ENCODE assay signal across 8 cellular contexts in the genomic region with DNA sequence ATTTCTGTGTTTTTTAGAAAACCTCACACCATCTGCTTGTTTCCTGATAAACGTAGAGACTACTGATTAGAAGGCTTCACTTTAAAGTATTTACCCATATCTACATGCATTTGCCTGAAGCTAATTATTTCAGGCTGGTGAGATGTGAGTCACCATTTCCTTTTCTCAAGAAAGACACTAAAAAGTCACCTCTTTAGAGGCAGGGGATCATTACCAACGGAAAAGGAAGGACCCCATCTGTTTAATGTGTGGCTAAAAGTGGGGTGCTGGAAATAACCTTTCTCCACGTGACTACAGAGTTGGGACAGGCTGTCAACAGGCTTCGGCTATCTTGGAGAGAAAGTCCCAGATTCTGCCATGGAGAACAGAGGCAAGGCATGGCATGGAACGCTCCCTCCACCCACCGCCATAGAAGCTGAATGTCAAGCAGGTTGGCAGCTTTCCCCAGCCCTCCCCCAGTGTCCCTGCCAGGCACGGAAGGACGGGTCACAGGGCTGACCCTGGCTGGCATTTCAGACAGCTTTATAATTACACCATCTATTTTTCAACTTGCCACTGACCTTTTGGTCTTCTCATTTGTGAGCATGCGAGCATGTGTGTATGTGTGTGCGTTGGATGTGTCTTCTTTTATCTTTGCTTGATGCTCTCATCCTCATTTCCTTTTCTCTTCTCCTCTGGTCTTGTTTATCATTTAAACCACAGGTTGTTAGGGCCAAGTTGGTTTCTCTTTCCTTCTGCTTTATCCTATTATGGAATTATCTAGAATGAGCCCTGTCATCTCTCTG.
A peak's percentile ranks its signal among the peaks of the same experiment; 100 is the strongest.
DNase-seq lines count a peak whose midpoint lies in the region; ATAC-seq, FAIRE-seq and TF ChIP-seq lines count a peak whose summit lies in the region.

No MANE protein-coding gene starts in this region.

- TF ChIP-seq EP300 in SK-N-SH (IDR thresholded peaks at IDR 0.05; ENCODE audit: borderline replicate concordance in 1 of 2, low read depth in 1 of 2, low read length in 1 of 2) = no peak

- no peaks in the 10 kb centered on the region for H3K9me3 ChIP-seq in SK-N-SH

- FAIRE-seq in GM12892 (lab: Jason Lieb, UNC) = no peak

- peak overlapping the region; percentile 31; the same call in 1 of the 2 replicates for H3K4me2 ChIP-seq in SK-N-SH

- POLR2A ChIA-PET in SK-N-SH (lab: Yijun Ruan, JAX) = no interaction called here

- H3K79me2 ChIP-seq in SK-N-SH (ENCODE audit: insufficient read depth) = no peaks in the 10 kb centered on the region

- TF ChIP-seq CTCF in SK-N-SH (IDR thresholded peaks at IDR 0.05) = no peak

- CTCF ChIA-PET in SK-N-SH (lab: Yijun Ruan, JAX) = interaction anchor here (1.0 kb wide), 1 partner anchor 108 kb away, joined by 3 read pairs; no protein-coding TSS in a partner anchor

- TF ChIP-seq POLR2A in GM12892 (IDR thresholded peaks at IDR 0.05; ENCODE audit: low read depth, low read length) = no peak; the same call in 1 of the 2 replicates

- ATAC-seq in GM18511 (IDR thresholded peaks at IDR 0.05; ENCODE audit: unreplicated experiment) (peak; percentile 74), HG03565 (IDR thresholded peaks at IDR 0.05; ENCODE audit: unreplicated experiment) (no peak), HG02763 (IDR thresholded peaks at IDR 0.05; ENCODE audit: unreplicated experiment) (no peak)

- no peak overlapping the region for H2AFZ ChIP-seq in SK-N-SH (ENCODE audit: low read depth)

- H3F3A ChIP-seq in SK-N-SH (replicated peaks; ENCODE audit: insufficient read depth) = no peaks in the 10 kb centered on the region

- no peak overlapping the region for H3K9ac ChIP-seq in SK-N-SH

- H3K27ac ChIP-seq in SK-N-SH (ENCODE audit: low read depth in 2 of 2, low read length in 1 of 2) = peak overlapping the region; percentile 23 to 60; a peak in 3 of 4 replicates
- peak overlapping the region; percentile 62 for H3K27ac ChIP-seq in cingulate gyrus (ENCODE audit: low read depth, low read length)

- no peak overlapping the region for H3K4me3 ChIP-seq in SK-N-SH (ENCODE audit: low read depth in 2 of 2, low read length in 1 of 2)

- H3K9me2 ChIP-seq in SK-N-SH = no peaks in the 10 kb centered on the region

- H3K4me1 ChIP-seq in SK-N-SH (ENCODE audit: control insufficient read depth in 1 of 2, insufficient read depth in 2 of 2, low read depth in 1 of 2, low read length in 1 of 2) = peaks cover 4 to 7% of the 10 kb centered on the region in 2 experiments; a peak in 1 of 4 replicates

- H3K27me3 ChIP-seq in SK-N-SH (ENCODE audit: insufficient read depth) = no peaks in the 10 kb centered on the region

- peak; percentile 25 for DNase-seq in SK-N-SH
- DNase-seq in stimulated activated CD4-positive, alpha-beta T cell treated with anti-CD3 and anti-CD28 coated beads, Interleukin-12 subunit alpha, Interleukin-12 subunit beta, amount 100 ng/mL, for 4 hours = peak; percentile 21
- no peak for DNase-seq in NCI-H1930 (lab: John Stamatoyannopoulos, UW)
- DNase-seq in GM12892 (ENCODE audit: insufficient read length) = no peak

- TF ChIP-seq RAD21 in SK-N-SH (IDR thresholded peaks at IDR 0.05; ENCODE audit: low read length) = no peak

- H3K36me3 ChIP-seq in SK-N-SH (replicated peaks in 1 of 2; ENCODE audit: control insufficient read depth in 1 of 2, insufficient read depth in 2 of 2, low read length in 1 of 2) = no peaks in the 10 kb centered on the region

- H4K20me1 ChIP-seq in SK-N-SH (ENCODE audit: insufficient read depth) = no peaks in the 10 kb centered on the region

- WGBS in SK-N-SH (ENCODE audit: low lambda C conversion rate) = 33% methylated on average over 10 of the region's 10 CpGs

TF ChIP-seq in SK-N-SH, 30 proteins besides CTCF, POLR2A, EP300 and RAD21 (continues in another document):
- TF ChIP-seq PBX3 (IDR thresholded peaks at IDR 0.05) = no peak
- TF ChIP-seq ELF1 (IDR thresholded peaks at IDR 0.05) = no peak
- TF ChIP-seq NFIC (IDR thresholded peaks at IDR 0.05; ENCODE audit: borderline replicate concordance) = no peak
- TF ChIP-seq RXRA (IDR thresholded peaks at IDR 0.05; ENCODE audit: borderline replicate concordance, low read depth) = no peak
- TF ChIP-seq TEAD4 (IDR thresholded peaks at IDR 0.05; ENCODE audit: borderline replicate concordance, insufficient read depth) = no peak
- no peak for TF ChIP-seq RFX5 (IDR thresholded peaks at IDR 0.05; ENCODE audit: low read length)
- no peak for TF ChIP-seq SIN3A (IDR thresholded peaks at IDR 0.05; ENCODE audit: borderline replicate concordance, low read depth, low read length)
- no peak for TF ChIP-seq TAF1 (IDR thresholded peaks at IDR 0.05; ENCODE audit: borderline replicate concordance, low read depth, low read length)
- TF ChIP-seq GABPA (IDR thresholded peaks at IDR 0.05; ENCODE audit: low read depth) = no peak
- no peak for TF ChIP-seq YY1 (IDR thresholded peaks at IDR 0.05; ENCODE audit: low read depth)
- no peak for TF ChIP-seq RCOR1 (IDR thresholded peaks at IDR 0.05; ENCODE audit: low read length)
- TF ChIP-seq EZH2phosphoT487 (IDR thresholded peaks at IDR 0.05; ENCODE audit: borderline replicate concordance, low read depth) = no peak
- TF ChIP-seq POLR2AphosphoS5 (IDR thresholded peaks at IDR 0.05; ENCODE audit: low read depth, low read length) = no peak
- no peak for TF ChIP-seq GATA2 (CRISPR knock-in tag; IDR thresholded peaks at IDR 0.05)
- TF ChIP-seq, protein P1, sequence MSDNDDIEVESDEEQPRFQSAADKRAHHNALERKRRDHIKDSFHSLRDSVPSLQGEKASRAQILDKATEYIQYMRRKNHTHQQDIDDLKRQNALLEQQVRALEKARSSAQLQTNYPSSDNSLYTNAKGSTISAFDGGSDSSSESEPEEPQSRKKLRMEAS (IDR thresholded peaks at IDR 0.05; ENCODE audit: low read depth) = no peak
- TF ChIP-seq, protein P2, sequence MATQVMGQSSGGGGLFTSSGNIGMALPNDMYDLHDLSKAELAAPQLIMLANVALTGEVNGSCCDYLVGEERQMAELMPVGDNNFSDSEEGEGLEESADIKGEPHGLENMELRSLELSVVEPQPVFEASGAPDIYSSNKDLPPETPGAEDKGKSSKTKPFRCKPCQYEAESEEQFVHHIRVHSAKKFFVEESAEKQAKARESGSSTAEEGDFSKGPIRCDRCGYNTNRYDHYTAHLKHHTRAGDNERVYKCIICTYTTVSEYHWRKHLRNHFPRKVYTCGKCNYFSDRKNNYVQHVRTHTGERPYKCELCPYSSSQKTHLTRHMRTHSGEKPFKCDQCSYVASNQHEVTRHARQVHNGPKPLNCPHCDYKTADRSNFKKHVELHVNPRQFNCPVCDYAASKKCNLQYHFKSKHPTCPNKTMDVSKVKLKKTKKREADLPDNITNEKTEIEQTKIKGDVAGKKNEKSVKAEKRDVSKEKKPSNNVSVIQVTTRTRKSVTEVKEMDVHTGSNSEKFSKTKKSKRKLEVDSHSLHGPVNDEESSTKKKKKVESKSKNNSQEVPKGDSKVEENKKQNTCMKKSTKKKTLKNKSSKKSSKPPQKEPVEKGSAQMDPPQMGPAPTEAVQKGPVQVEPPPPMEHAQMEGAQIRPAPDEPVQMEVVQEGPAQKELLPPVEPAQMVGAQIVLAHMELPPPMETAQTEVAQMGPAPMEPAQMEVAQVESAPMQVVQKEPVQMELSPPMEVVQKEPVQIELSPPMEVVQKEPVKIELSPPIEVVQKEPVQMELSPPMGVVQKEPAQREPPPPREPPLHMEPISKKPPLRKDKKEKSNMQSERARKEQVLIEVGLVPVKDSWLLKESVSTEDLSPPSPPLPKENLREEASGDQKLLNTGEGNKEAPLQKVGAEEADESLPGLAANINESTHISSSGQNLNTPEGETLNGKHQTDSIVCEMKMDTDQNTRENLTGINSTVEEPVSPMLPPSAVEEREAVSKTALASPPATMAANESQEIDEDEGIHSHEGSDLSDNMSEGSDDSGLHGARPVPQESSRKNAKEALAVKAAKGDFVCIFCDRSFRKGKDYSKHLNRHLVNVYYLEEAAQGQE (IDR thresholded peaks at IDR 0.05; ENCODE audit: low read depth, low read length) = no peak
- TF ChIP-seq FOSL2 (IDR thresholded peaks at IDR 0.05; ENCODE audit: borderline replicate concordance, low read depth) = peak; percentile 33; the same call in 1 of the 2 replicates
- TF ChIP-seq CHD2 (IDR thresholded peaks at IDR 0.05; ENCODE audit: low read length, partially characterized antibody) = no peak
- TF ChIP-seq, protein P3, sequence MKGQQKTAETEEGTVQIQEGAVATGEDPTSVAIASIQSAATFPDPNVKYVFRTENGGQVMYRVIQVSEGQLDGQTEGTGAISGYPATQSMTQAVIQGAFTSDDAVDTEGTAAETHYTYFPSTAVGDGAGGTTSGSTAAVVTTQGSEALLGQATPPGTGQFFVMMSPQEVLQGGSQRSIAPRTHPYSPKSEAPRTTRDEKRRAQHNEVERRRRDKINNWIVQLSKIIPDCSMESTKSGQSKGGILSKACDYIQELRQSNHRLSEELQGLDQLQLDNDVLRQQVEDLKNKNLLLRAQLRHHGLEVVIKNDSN (IDR thresholded peaks at IDR 0.05; ENCODE audit: borderline replicate concordance, low read depth) = no peak; the same call in 1 of the 2 replicates
- no peak for TF ChIP-seq NRF1 (IDR thresholded peaks at IDR 0.05; ENCODE audit: low read depth, low read length)
- TF ChIP-seq MXI1 (IDR thresholded peaks at IDR 0.05; ENCODE audit: low read depth, low read length) = no peak
- 0 out of 2 replicates have a peak, but pooled peaks have one; percentile 10 for TF ChIP-seq JUND (IDR thresholded peaks at IDR 0.05)
- peak; percentile 62 for TF ChIP-seq TCF12 (IDR thresholded peaks at IDR 0.05)
- TF ChIP-seq FOXJ3 (CRISPR knock-in tag; IDR thresholded peaks at IDR 0.05) = no peak
- no peak for TF ChIP-seq FOXM1 (IDR thresholded peaks at IDR 0.05; ENCODE audit: low read depth)
- no peak for TF ChIP-seq SMC3 (IDR thresholded peaks at IDR 0.05; ENCODE audit: low read depth, low read length)

Comparison
In these comparisons a context has a peak if more than half of its experiments do, and no peak if none do; other contexts are left out.
1. DNase-seq: peak in SK-N-SH (single experiment) and stimulated activated CD4-positive, alpha-beta T cell treated with anti-CD3 and anti-CD28 coated beads, Interleukin-12 subunit alpha, Interleukin-12 subunit beta, amount 100 ng/mL, for 4 hours (single experiment); none in NCI-H1930 (0 of 2) and GM12892 (single experiment).